ENCODE assay signal across 7 cellular contexts in genomic region chr19:7792701-7793100, GRCh38. TPM values are rescaled to one million over a fixed set of nuclear protein-coding genes. Genes with fewer than 3 reads are reported as not detected.
"Had no signal": no experiment of that assay in that cellular context is flagged by ENCODE, and none has a peak within 500 bp of the region (broad histone marks: within the 10 kb centered on the region; RNA-seq: fewer than 3 reads in every experiment).

No MANE protein-coding gene starts in this region.

RNA-seq across cellular contexts. Expression of gene CLEC4M, which starts 29.7 kb away (rescaled TPM):
- total RNA-seq: K562, M059J, Peyer's patch, Right ventricle myocardium inferior, RPMI7951, SJCRH30 had no signal
- polyA plus RNA-seq: IgD-negative memory B cell had no signal

RNA-seq across cellular contexts. Expression of gene CD209, which starts 45.4 kb away (rescaled TPM):
- total RNA-seq: K562, M059J, RPMI7951, SJCRH30 had no signal
- polyA plus RNA-seq: IgD-negative memory B cell had no signal
